ENCODE assay signal across 18 cellular contexts in genomic region chrX:30906726-30907125, GRCh38. TPM values are rescaled to one million over a fixed set of nuclear protein-coding genes. Genes with fewer than 3 reads are reported as not detected.
A peak's percentile ranks its signal among the peaks of the same experiment; 100 is the strongest.
DNase-seq lines count a peak whose midpoint lies in the region; ATAC-seq and FAIRE-seq lines count a peak whose summit lies in the region.
"Had no signal": no experiment of that assay in that cellular context is flagged by ENCODE, and none has a peak within 500 bp of the region (broad histone marks: within the 10 kb centered on the region; RNA-seq: fewer than 3 reads in every experiment).

No MANE protein-coding gene starts in this region.

- H3K4me3 ChIP-seq in small intestine (ENCODE audit: low read depth in 1 of 2, low read length in 2 of 2) = no peak overlapping the region

- 57 to 100% (median 90%) methylated on average over 1 of the region's 1 CpG for WGBS in small intestine, 3 donors

- peak; percentile 47 for DNase-seq in AG20443 (ENCODE audit: low spot score)
- DNase-seq in LHCN-M2 (ENCODE audit: low read depth) = peak; percentile 24
- peak; percentile 86 for DNase-seq in astrocyte of the hippocampus (ENCODE audit: low read depth, low spot score)
- peak; percentile 50 for DNase-seq in foreskin melanocyte
- no peak for DNase-seq in activated naive CD8-positive, alpha-beta T cell treated with anti-CD3 and anti-CD28 coated beads, Interleukin-2, amount 50 U/mL, for 24 hours
- DNase-seq in ecto neural progenitor cell (ENCODE audit: low spot score) = no peak
- DNase-seq in hippocampal formation (lab: John Stamatoyannopoulos, UW) = no peak
- no peak for DNase-seq in small intestine
- DNase-seq: activated CD4-positive, alpha-beta memory T cell treated with anti-CD3 and anti-CD28 coated beads for 36 hours; activated naive CD8-positive, alpha-beta T cell treated with anti-CD3 and anti-CD28 coated beads for 36 hours; activated T-cell treated with anti-CD3 and anti-CD28 coated beads, Interleukin-2, amount 50 U/mL, for 48 hours; CD8-positive, alpha-beta memory T cell; DND-41; glutamatergic neuron; Kasumi-1; NCI-H146 had no signal

- H3K36me3 ChIP-seq in small intestine (ENCODE audit: control insufficient read depth in 2 of 2, insufficient read depth in 2 of 2, low read length in 2 of 2) = no peaks in the 10 kb centered on the region

- no peak overlapping the region for H3K27ac ChIP-seq in small intestine (ENCODE audit: low read depth in 1 of 2, low read length in 1 of 2)

- H3K9me3 Mint-ChIP-seq in activated naive CD8-positive, alpha-beta T cell treated with anti-CD3 and anti-CD28 coated beads, Interleukin-2, amount 50 U/mL, for 24 hours = no peaks in the 10 kb centered on the region
- H3K9me3 Mint-ChIP-seq: activated CD4-positive, alpha-beta memory T cell treated with anti-CD3 and anti-CD28 coated beads for 36 hours; activated naive CD8-positive, alpha-beta T cell treated with anti-CD3 and anti-CD28 coated beads for 36 hours; CD8-positive, alpha-beta memory T cell had no signal

- H3K4me1 ChIP-seq in small intestine (ENCODE audit: control insufficient read depth in 2 of 2, insufficient read depth in 1 of 2, low read depth in 1 of 2, low read length in 1 of 2) = no peaks in the 10 kb centered on the region

- H3K4me1 Mint-ChIP-seq in activated naive CD8-positive, alpha-beta T cell treated with anti-CD3 and anti-CD28 coated beads, Interleukin-2, amount 50 U/mL, for 24 hours = peaks cover 11% of the 10 kb centered on the region
- H3K4me1 Mint-ChIP-seq: CD8-positive, alpha-beta memory T cell had no signal

- no peaks in the 10 kb centered on the region for H3K27me3 ChIP-seq in small intestine (ENCODE audit: control insufficient read depth in 2 of 2, insufficient read depth in 2 of 2, low read length in 2 of 2)

- H3K36me3 Mint-ChIP-seq in activated naive CD8-positive, alpha-beta T cell treated with anti-CD3 and anti-CD28 coated beads, Interleukin-2, amount 50 U/mL, for 24 hours (ENCODE audit: low read depth) = no peaks in the 10 kb centered on the region
- H3K36me3 Mint-ChIP-seq: activated CD4-positive, alpha-beta memory T cell treated with anti-CD3 and anti-CD28 coated beads for 36 hours; activated naive CD8-positive, alpha-beta T cell treated with anti-CD3 and anti-CD28 coated beads for 36 hours had no signal

- ATAC-seq in activated naive CD8-positive, alpha-beta T cell treated with anti-CD3 and anti-CD28 coated beads, Interleukin-2, amount 50 U/mL, for 24 hours = no peak

- no peak for FAIRE-seq in small intestine (lab: Jason Lieb, UNC)
- FAIRE-seq: endometrium had no signal

- H3K27ac Mint-ChIP-seq in activated naive CD8-positive, alpha-beta T cell treated with anti-CD3 and anti-CD28 coated beads, Interleukin-2, amount 50 U/mL, for 24 hours = no peak overlapping the region
- H3K27ac Mint-ChIP-seq: activated CD4-positive, alpha-beta memory T cell treated with anti-CD3 and anti-CD28 coated beads for 36 hours; activated naive CD8-positive, alpha-beta T cell treated with anti-CD3 and anti-CD28 coated beads for 36 hours; CD8-positive, alpha-beta memory T cell had no signal

- no peak overlapping the region for H3K4me3 Mint-ChIP-seq in activated naive CD8-positive, alpha-beta T cell treated with anti-CD3 and anti-CD28 coated beads, Interleukin-2, amount 50 U/mL, for 24 hours
- H3K4me3 Mint-ChIP-seq: activated CD4-positive, alpha-beta memory T cell treated with anti-CD3 and anti-CD28 coated beads for 36 hours; activated naive CD8-positive, alpha-beta T cell treated with anti-CD3 and anti-CD28 coated beads for 36 hours; CD8-positive, alpha-beta memory T cell; neural crest cell had no signal

- H3K9me3 ChIP-seq in small intestine (ENCODE audit: control insufficient read depth, low read depth) = no peaks in the 10 kb centered on the region

- no peaks in the 10 kb centered on the region for H3K27me3 Mint-ChIP-seq in activated naive CD8-positive, alpha-beta T cell treated with anti-CD3 and anti-CD28 coated beads, Interleukin-2, amount 50 U/mL, for 24 hours
- H3K27me3 Mint-ChIP-seq: activated naive CD8-positive, alpha-beta T cell treated with anti-CD3 and anti-CD28 coated beads for 36 hours had no signal

RNA-seq across cellular contexts. Expression of gene TAB3, which starts 17.7 kb away (rescaled TPM):
- total RNA-seq in LHCN-M2 (2014; rRNA removed) = 23.1 and 26.6 TPM in 2 replicates
- 3.9 TPM for polyA plus RNA-seq in LHCN-M2 (2012)
- 1 to 10 TPM; 5.4 to 8.3 (median 7.4) TPM for polyA plus RNA-seq in small intestine

Comparison
In these comparisons a context has a peak if more than half of its experiments do, and no peak if none do; other contexts are left out.
1. DNase-seq: peak in AG20443 (single experiment), LHCN-M2 (single experiment), astrocyte of the hippocampus (single experiment) and foreskin melanocyte (single experiment); none in activated naive CD8-positive, alpha-beta T cell treated with anti-CD3 and anti-CD28 coated beads, Interleukin-2, amount 50 U/mL, for 24 hours (single experiment), ecto neural progenitor cell (single experiment), hippocampal formation (0 of 2) and small intestine (single experiment).